ENCODE assay signal across 1 cellular context in the genomic region with DNA sequence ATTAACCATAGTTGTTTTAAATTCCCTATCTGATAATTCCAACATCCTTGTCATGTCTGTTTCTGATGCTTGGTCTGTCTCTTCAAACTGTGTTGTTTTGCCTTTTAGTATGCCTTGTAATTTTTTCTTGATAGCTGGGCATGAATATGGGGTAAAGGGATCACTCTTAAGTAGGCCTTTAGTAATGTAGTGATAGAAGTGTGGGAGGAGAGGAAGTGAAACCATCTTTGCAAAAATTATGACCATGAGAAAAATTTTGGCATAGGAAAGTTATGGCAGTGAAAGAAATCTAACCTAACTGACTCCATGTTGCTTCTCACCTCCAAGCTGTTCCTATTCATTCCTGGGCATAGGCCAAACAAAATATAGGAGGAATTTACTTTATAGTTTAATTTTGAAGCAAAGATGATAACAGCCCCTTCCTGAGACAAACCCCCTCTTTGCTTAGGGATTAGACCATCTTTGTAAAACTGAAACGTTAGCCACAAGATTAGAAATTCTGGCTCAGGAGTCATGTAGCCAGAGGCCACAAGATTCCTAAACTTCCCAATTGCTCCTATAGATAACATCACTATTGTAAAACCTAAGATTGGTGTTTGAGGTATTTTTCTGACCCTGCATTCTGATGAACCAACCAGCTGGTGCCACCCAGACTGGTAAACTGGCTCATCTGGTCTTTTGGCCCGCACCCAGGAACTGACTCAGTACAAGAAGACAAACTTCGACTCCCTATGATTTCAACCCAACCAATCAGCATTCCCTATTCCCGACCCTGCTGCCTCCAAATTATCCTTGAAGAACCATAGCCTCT.
TF ChIP-seq lines count a peak whose summit lies in the region.

No MANE protein-coding gene starts in this region.

TF ChIP-seq in GM12878, 131 proteins besides CTCF, POLR2A, EP300 and RAD21:
- no peak for TF ChIP-seq ASH2L (IDR thresholded peaks at IDR 0.05; ENCODE audit: borderline replicate concordance, low read depth)
- TF ChIP-seq MTA3 (IDR thresholded peaks at IDR 0.05; ENCODE audit: borderline replicate concordance, low read length) = no peak
- no peak for TF ChIP-seq YY1 (IDR thresholded peaks at IDR 0.05; ENCODE audit: low read depth, low read length)
- peak; percentile 52; the same call in 1 of the 2 replicates for TF ChIP-seq DPF2 (IDR thresholded peaks at IDR 0.05)
- no peak for TF ChIP-seq EED (IDR thresholded peaks at IDR 0.05; ENCODE audit: low read depth)
- TF ChIP-seq, protein P1, sequence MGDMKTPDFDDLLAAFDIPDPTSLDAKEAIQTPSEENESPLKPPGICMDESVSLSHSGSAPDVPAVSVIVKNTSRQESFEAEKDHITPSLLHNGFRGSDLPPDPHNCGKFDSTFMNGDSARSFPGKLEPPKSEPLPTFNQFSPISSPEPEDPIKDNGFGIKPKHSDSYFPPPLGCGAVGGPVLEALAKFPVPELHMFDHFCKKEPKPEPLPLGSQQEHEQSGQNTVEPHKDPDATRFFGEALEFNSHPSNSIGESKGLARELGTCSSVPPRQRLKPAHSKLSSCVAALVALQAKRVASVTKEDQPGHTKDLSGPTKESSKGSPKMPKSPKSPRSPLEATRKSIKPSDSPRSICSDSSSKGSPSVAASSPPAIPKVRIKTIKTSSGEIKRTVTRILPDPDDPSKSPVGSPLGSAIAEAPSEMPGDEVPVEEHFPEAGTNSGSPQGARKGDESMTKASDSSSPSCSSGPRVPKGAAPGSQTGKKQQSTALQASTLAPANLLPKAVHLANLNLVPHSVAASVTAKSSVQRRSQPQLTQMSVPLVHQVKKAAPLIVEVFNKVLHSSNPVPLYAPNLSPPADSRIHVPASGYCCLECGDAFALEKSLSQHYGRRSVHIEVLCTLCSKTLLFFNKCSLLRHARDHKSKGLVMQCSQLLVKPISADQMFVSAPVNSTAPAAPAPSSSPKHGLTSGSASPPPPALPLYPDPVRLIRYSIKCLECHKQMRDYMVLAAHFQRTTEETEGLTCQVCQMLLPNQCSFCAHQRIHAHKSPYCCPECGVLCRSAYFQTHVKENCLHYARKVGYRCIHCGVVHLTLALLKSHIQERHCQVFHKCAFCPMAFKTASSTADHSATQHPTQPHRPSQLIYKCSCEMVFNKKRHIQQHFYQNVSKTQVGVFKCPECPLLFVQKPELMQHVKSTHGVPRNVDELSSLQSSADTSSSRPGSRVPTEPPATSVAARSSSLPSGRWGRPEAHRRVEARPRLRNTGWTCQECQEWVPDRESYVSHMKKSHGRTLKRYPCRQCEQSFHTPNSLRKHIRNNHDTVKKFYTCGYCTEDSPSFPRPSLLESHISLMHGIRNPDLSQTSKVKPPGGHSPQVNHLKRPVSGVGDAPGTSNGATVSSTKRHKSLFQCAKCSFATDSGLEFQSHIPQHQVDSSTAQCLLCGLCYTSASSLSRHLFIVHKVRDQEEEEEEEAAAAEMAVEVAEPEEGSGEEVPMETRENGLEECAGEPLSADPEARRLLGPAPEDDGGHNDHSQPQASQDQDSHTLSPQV (IDR thresholded peaks at IDR 0.05) = peak; percentile 74
- TF ChIP-seq TCF3 (IDR thresholded peaks at IDR 0.05; ENCODE audit: borderline replicate concordance, insufficient read depth, low read depth, low read length) = no peak
- TF ChIP-seq, protein P2, sequence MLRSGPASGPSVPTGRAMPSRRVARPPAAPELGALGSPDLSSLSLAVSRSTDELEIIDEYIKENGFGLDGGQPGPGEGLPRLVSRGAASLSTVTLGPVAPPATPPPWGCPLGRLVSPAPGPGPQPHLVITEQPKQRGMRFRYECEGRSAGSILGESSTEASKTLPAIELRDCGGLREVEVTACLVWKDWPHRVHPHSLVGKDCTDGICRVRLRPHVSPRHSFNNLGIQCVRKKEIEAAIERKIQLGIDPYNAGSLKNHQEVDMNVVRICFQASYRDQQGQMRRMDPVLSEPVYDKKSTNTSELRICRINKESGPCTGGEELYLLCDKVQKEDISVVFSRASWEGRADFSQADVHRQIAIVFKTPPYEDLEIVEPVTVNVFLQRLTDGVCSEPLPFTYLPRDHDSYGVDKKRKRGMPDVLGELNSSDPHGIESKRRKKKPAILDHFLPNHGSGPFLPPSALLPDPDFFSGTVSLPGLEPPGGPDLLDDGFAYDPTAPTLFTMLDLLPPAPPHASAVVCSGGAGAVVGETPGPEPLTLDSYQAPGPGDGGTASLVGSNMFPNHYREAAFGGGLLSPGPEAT (IDR thresholded peaks at IDR 0.05; ENCODE audit: low read depth) = 0 out of 2 replicates have a peak, but pooled peaks have one; percentile 19
- TF ChIP-seq RUNX3 (IDR thresholded peaks at IDR 0.05; ENCODE audit: low read length) = 0 out of 2 replicates have a peak, but pooled peaks have one; percentile 11
- no peak for TF ChIP-seq MEF2A (IDR thresholded peaks at IDR 0.05; ENCODE audit: insufficient read depth, low read depth, low read length)
- TF ChIP-seq TARDBP (IDR thresholded peaks at IDR 0.05; ENCODE audit: borderline replicate concordance) = no peak
- TF ChIP-seq POLR2AphosphoS2 (IDR thresholded peaks at IDR 0.05; ENCODE audit: low read depth, low read length) = no peak
- no peak for TF ChIP-seq CBFB (IDR thresholded peaks at IDR 0.05; ENCODE audit: low read depth)
- no peak for TF ChIP-seq GABPA (IDR thresholded peaks at IDR 0.05; ENCODE audit: low read depth)
- TF ChIP-seq POLR2AphosphoS5 (IDR thresholded peaks at IDR 0.05; ENCODE audit: low read length) = no peak
- no peak for TF ChIP-seq SMAD1 (IDR thresholded peaks at IDR 0.05; ENCODE audit: low read depth, partially characterized antibody)
- no peak for TF ChIP-seq ESRRA (IDR thresholded peaks at IDR 0.05; ENCODE audit: low read length)
- peak; percentile 19; the same call in 1 of the 2 replicates for TF ChIP-seq MTA2 (IDR thresholded peaks at IDR 0.05; ENCODE audit: low read depth)
- peak; percentile 90 for TF ChIP-seq SPI1 (IDR thresholded peaks at IDR 0.05; ENCODE audit: borderline replicate concordance, insufficient read depth, low read depth, low read length)
- TF ChIP-seq, protein P3, sequence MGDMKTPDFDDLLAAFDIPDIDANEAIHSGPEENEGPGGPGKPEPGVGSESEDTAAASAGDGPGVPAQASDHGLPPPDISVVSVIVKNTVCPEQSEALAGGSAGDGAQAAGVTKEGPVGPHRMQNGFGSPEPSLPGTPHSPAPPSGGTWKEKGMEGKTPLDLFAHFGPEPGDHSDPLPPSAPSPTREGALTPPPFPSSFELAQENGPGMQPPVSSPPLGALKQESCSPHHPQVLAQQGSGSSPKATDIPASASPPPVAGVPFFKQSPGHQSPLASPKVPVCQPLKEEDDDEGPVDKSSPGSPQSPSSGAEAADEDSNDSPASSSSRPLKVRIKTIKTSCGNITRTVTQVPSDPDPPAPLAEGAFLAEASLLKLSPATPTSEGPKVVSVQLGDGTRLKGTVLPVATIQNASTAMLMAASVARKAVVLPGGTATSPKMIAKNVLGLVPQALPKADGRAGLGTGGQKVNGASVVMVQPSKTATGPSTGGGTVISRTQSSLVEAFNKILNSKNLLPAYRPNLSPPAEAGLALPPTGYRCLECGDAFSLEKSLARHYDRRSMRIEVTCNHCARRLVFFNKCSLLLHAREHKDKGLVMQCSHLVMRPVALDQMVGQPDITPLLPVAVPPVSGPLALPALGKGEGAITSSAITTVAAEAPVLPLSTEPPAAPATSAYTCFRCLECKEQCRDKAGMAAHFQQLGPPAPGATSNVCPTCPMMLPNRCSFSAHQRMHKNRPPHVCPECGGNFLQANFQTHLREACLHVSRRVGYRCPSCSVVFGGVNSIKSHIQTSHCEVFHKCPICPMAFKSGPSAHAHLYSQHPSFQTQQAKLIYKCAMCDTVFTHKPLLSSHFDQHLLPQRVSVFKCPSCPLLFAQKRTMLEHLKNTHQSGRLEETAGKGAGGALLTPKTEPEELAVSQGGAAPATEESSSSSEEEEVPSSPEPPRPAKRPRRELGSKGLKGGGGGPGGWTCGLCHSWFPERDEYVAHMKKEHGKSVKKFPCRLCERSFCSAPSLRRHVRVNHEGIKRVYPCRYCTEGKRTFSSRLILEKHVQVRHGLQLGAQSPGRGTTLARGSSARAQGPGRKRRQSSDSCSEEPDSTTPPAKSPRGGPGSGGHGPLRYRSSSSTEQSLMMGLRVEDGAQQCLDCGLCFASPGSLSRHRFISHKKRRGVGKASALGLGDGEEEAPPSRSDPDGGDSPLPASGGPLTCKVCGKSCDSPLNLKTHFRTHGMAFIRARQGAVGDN (IDR thresholded peaks at IDR 0.05) = peak; percentile 52
- no peak for TF ChIP-seq MYB (IDR thresholded peaks at IDR 0.05; ENCODE audit: borderline replicate concordance, low read depth, low read length)
- no peak for TF ChIP-seq NR2C2 (IDR thresholded peaks at IDR 0.05; ENCODE audit: borderline replicate concordance, control insufficient read depth, insufficient read length, low read depth)
- peak; percentile 14 to 35; a peak in 1 of 4 replicates for TF ChIP-seq IKZF2 (IDR thresholded peaks at IDR 0.05)
- TF ChIP-seq FOS (IDR thresholded peaks at IDR 0.05; ENCODE audit: borderline replicate concordance, extremely low read depth, insufficient read length) = no peak
